Comparison of ENCODE assay signal across 1 cellular context in the genomic region with DNA sequence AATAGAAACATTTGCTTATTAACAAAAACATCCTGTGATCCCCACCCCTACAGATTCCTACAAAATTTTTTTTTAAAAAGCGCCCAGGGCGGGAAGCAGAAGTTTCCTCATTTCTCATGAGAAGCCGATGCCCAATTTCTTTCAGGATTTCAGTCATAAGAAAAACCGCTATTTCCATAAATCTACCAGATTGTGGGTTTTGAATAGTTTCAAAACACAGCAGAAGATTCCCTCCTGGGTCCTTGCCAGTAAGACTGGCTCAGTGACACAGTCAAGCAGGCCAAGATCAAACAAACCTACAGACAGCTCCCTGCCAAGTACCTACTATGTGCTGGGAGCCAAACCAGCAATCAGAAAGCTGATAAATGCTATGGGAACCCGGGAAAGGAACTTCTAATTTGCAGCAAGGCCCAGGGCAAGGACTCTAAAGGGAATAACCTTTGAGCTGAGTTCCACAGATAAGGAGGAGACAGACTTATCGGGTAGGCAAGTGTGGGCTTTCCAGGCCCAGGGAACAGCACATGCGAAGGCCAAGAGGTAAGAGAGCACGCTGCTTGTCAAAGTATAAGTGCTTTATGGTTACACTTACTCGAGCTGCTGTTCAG.
TF ChIP-seq lines count a peak whose summit lies in the region.

No MANE protein-coding gene starts in this region.

TF ChIP-seq in K562, 482 proteins besides CTCF, POLR2A, EP300 and RAD21 (continued from another document and continues in another):
- TF ChIP-seq, protein P1, sequence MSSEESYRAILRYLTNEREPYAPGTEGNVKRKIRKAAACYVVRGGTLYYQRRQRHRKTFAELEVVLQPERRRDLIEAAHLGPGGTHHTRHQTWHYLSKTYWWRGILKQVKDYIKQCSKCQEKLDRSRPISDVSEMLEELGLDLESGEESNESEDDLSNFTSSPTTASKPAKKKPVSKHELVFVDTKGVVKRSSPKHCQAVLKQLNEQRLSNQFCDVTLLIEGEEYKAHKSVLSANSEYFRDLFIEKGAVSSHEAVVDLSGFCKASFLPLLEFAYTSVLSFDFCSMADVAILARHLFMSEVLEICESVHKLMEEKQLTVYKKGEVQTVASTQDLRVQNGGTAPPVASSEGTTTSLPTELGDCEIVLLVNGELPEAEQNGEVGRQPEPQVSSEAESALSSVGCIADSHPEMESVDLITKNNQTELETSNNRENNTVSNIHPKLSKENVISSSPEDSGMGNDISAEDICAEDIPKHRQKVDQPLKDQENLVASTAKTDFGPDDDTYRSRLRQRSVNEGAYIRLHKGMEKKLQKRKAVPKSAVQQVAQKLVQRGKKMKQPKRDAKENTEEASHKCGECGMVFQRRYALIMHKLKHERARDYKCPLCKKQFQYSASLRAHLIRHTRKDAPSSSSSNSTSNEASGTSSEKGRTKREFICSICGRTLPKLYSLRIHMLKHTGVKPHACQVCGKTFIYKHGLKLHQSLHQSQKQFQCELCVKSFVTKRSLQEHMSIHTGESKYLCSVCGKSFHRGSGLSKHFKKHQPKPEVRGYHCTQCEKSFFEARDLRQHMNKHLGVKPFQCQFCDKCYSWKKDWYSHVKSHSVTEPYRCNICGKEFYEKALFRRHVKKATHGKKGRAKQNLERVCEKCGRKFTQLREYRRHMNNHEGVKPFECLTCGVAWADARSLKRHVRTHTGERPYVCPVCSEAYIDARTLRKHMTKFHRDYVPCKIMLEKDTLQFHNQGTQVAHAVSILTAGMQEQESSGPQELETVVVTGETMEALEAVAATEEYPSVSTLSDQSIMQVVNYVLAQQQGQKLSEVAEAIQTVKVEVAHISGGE (CRISPR knock-in tag; IDR thresholded peaks at IDR 0.05), result no peak
- TF ChIP-seq DMBX1 (CRISPR knock-in tag; IDR thresholded peaks at IDR 0.05; ENCODE audit: borderline replicate concordance), result no peak
- no peak for TF ChIP-seq HNRNPL (IDR thresholded peaks at IDR 0.05; ENCODE audit: low read depth, low read length)
- TF ChIP-seq PHB2 (IDR thresholded peaks at IDR 0.05; ENCODE audit: low read depth), result no peak
- TF ChIP-seq CBFA2T3 (IDR thresholded peaks at IDR 0.05), result peak; percentile 80
- TF ChIP-seq TBL1XR1 (IDR thresholded peaks at IDR 0.05; ENCODE audit: low read length in 2 of 2), result no peak
- TF ChIP-seq ZNF324 (CRISPR knock-in tag; IDR thresholded peaks at IDR 0.05), result no peak
- TF ChIP-seq TRIM24 (IDR thresholded peaks at IDR 0.05), result peak in 1 of 2 experiments; percentile 68; a peak in 1 of 4 replicates
- TF ChIP-seq, protein P2, sequence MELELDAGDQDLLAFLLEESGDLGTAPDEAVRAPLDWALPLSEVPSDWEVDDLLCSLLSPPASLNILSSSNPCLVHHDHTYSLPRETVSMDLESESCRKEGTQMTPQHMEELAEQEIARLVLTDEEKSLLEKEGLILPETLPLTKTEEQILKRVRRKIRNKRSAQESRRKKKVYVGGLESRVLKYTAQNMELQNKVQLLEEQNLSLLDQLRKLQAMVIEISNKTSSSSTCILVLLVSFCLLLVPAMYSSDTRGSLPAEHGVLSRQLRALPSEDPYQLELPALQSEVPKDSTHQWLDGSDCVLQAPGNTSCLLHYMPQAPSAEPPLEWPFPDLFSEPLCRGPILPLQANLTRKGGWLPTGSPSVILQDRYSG (tag; conservative IDR thresholded peaks at IDR 0.05; ENCODE audit: low read depth), result no peak
- no peak for TF ChIP-seq HNRNPLL (IDR thresholded peaks at IDR 0.05; ENCODE audit: low read depth, low read length, poor library complexity, severe bottlenecking)
- TF ChIP-seq NFRKB (IDR thresholded peaks at IDR 0.05; ENCODE audit: low read depth), result no peak
- no peak for TF ChIP-seq SOX6 (IDR thresholded peaks at IDR 0.05)
- TF ChIP-seq ESRRA (IDR thresholded peaks at IDR 0.05; ENCODE audit: borderline replicate concordance, low read depth), result no peak
- peak; percentile 81 for TF ChIP-seq RFX1 (IDR thresholded peaks at IDR 0.05)
- TF ChIP-seq, protein P3, sequence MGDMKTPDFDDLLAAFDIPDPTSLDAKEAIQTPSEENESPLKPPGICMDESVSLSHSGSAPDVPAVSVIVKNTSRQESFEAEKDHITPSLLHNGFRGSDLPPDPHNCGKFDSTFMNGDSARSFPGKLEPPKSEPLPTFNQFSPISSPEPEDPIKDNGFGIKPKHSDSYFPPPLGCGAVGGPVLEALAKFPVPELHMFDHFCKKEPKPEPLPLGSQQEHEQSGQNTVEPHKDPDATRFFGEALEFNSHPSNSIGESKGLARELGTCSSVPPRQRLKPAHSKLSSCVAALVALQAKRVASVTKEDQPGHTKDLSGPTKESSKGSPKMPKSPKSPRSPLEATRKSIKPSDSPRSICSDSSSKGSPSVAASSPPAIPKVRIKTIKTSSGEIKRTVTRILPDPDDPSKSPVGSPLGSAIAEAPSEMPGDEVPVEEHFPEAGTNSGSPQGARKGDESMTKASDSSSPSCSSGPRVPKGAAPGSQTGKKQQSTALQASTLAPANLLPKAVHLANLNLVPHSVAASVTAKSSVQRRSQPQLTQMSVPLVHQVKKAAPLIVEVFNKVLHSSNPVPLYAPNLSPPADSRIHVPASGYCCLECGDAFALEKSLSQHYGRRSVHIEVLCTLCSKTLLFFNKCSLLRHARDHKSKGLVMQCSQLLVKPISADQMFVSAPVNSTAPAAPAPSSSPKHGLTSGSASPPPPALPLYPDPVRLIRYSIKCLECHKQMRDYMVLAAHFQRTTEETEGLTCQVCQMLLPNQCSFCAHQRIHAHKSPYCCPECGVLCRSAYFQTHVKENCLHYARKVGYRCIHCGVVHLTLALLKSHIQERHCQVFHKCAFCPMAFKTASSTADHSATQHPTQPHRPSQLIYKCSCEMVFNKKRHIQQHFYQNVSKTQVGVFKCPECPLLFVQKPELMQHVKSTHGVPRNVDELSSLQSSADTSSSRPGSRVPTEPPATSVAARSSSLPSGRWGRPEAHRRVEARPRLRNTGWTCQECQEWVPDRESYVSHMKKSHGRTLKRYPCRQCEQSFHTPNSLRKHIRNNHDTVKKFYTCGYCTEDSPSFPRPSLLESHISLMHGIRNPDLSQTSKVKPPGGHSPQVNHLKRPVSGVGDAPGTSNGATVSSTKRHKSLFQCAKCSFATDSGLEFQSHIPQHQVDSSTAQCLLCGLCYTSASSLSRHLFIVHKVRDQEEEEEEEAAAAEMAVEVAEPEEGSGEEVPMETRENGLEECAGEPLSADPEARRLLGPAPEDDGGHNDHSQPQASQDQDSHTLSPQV (IDR thresholded peaks at IDR 0.05), result no peak
- TF ChIP-seq TCF3 (CRISPR knock-in tag; IDR thresholded peaks at IDR 0.05), result peak; percentile 76
- peak; percentile 59 for TF ChIP-seq CBFA2T2 (conservative IDR thresholded peaks at IDR 0.05)
- no peak for TF ChIP-seq ARID2 (IDR thresholded peaks at IDR 0.05)
- TF ChIP-seq KDM5B (IDR thresholded peaks at IDR 0.05; ENCODE audit: insufficient replicate concordance, low read depth, low read length), result no peak
- TF ChIP-seq KLF1 (tag; IDR thresholded peaks at IDR 0.05), result no peak
- 0 out of 2 replicates have a peak, but pooled peaks have one; percentile 31 for TF ChIP-seq POLR2AphosphoS5 (IDR thresholded peaks at IDR 0.05; ENCODE audit: control insufficient read depth, insufficient read depth, low read depth, low read length)
- TF ChIP-seq NFIC (IDR thresholded peaks at IDR 0.05), result peak; percentile 34
- no peak for TF ChIP-seq MYBL2 (IDR thresholded peaks at IDR 0.05; ENCODE audit: low read depth)
- TF ChIP-seq MYBL2 (CRISPR knock-in tag; IDR thresholded peaks at IDR 0.05; ENCODE audit: borderline replicate concordance), result no peak
- peak; percentile 74 for TF ChIP-seq ARID1B (IDR thresholded peaks at IDR 0.05)
- TF ChIP-seq NFE2 (IDR thresholded peaks at IDR 0.05; ENCODE audit: low read depth), result no peak
- no peak for TF ChIP-seq ZNF699 (CRISPR knock-in tag; IDR thresholded peaks at IDR 0.05; ENCODE audit: insufficient replicate concordance)
- no peak for TF ChIP-seq TGIF2 (CRISPR knock-in tag; IDR thresholded peaks at IDR 0.05)
- no peak for TF ChIP-seq ETV5 (CRISPR knock-in tag; IDR thresholded peaks at IDR 0.05; ENCODE audit: low read depth)
- TF ChIP-seq, protein P4, sequence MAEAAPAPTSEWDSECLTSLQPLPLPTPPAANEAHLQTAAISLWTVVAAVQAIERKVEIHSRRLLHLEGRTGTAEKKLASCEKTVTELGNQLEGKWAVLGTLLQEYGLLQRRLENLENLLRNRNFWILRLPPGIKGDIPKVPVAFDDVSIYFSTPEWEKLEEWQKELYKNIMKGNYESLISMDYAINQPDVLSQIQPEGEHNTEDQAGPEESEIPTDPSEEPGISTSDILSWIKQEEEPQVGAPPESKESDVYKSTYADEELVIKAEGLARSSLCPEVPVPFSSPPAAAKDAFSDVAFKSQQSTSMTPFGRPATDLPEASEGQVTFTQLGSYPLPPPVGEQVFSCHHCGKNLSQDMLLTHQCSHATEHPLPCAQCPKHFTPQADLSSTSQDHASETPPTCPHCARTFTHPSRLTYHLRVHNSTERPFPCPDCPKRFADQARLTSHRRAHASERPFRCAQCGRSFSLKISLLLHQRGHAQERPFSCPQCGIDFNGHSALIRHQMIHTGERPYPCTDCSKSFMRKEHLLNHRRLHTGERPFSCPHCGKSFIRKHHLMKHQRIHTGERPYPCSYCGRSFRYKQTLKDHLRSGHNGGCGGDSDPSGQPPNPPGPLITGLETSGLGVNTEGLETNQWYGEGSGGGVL (CRISPR knock-in tag; IDR thresholded peaks at IDR 0.05), result no peak
- TF ChIP-seq CBX3 (IDR thresholded peaks at IDR 0.05; ENCODE audit: borderline replicate concordance in 1 of 2, low read length in 2 of 2), result peak in 1 of 2 experiments; percentile 47; a peak in 1 of 3 replicates
- TF ChIP-seq MYNN (IDR thresholded peaks at IDR 0.05), result peak; percentile 99
- TF ChIP-seq MYNN (CRISPR knock-in tag; IDR thresholded peaks at IDR 0.05), result peak; percentile 81
- no peak for TF ChIP-seq NR2C2 (CRISPR knock-in tag; IDR thresholded peaks at IDR 0.05)
- TF ChIP-seq NR2C2 (tag; IDR thresholded peaks at IDR 0.05), result no peak
- no peak for TF ChIP-seq GATAD2A (IDR thresholded peaks at IDR 0.05)
- TF ChIP-seq, protein P5, sequence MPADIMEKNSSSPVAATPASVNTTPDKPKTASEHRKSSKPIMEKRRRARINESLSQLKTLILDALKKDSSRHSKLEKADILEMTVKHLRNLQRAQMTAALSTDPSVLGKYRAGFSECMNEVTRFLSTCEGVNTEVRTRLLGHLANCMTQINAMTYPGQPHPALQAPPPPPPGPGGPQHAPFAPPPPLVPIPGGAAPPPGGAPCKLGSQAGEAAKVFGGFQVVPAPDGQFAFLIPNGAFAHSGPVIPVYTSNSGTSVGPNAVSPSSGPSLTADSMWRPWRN (IDR thresholded peaks at IDR 0.05; ENCODE audit: low read depth), result no peak
- TF ChIP-seq MAFF (IDR thresholded peaks at IDR 0.05; ENCODE audit: low read length), result no peak
- TF ChIP-seq NFE2L1 (tag; IDR thresholded peaks at IDR 0.05; ENCODE audit: borderline replicate concordance, low read depth), result no peak
- TF ChIP-seq SMC3 (conservative IDR thresholded peaks at IDR 0.05; ENCODE audit: insufficient read depth, low read depth, low read length), result no peak
- TF ChIP-seq NFIX (CRISPR knock-in tag; IDR thresholded peaks at IDR 0.05; ENCODE audit: low read depth), result no peak
- no peak for TF ChIP-seq NCOA1 (IDR thresholded peaks at IDR 0.05; ENCODE audit: low read depth)
- TF ChIP-seq, protein P6, sequence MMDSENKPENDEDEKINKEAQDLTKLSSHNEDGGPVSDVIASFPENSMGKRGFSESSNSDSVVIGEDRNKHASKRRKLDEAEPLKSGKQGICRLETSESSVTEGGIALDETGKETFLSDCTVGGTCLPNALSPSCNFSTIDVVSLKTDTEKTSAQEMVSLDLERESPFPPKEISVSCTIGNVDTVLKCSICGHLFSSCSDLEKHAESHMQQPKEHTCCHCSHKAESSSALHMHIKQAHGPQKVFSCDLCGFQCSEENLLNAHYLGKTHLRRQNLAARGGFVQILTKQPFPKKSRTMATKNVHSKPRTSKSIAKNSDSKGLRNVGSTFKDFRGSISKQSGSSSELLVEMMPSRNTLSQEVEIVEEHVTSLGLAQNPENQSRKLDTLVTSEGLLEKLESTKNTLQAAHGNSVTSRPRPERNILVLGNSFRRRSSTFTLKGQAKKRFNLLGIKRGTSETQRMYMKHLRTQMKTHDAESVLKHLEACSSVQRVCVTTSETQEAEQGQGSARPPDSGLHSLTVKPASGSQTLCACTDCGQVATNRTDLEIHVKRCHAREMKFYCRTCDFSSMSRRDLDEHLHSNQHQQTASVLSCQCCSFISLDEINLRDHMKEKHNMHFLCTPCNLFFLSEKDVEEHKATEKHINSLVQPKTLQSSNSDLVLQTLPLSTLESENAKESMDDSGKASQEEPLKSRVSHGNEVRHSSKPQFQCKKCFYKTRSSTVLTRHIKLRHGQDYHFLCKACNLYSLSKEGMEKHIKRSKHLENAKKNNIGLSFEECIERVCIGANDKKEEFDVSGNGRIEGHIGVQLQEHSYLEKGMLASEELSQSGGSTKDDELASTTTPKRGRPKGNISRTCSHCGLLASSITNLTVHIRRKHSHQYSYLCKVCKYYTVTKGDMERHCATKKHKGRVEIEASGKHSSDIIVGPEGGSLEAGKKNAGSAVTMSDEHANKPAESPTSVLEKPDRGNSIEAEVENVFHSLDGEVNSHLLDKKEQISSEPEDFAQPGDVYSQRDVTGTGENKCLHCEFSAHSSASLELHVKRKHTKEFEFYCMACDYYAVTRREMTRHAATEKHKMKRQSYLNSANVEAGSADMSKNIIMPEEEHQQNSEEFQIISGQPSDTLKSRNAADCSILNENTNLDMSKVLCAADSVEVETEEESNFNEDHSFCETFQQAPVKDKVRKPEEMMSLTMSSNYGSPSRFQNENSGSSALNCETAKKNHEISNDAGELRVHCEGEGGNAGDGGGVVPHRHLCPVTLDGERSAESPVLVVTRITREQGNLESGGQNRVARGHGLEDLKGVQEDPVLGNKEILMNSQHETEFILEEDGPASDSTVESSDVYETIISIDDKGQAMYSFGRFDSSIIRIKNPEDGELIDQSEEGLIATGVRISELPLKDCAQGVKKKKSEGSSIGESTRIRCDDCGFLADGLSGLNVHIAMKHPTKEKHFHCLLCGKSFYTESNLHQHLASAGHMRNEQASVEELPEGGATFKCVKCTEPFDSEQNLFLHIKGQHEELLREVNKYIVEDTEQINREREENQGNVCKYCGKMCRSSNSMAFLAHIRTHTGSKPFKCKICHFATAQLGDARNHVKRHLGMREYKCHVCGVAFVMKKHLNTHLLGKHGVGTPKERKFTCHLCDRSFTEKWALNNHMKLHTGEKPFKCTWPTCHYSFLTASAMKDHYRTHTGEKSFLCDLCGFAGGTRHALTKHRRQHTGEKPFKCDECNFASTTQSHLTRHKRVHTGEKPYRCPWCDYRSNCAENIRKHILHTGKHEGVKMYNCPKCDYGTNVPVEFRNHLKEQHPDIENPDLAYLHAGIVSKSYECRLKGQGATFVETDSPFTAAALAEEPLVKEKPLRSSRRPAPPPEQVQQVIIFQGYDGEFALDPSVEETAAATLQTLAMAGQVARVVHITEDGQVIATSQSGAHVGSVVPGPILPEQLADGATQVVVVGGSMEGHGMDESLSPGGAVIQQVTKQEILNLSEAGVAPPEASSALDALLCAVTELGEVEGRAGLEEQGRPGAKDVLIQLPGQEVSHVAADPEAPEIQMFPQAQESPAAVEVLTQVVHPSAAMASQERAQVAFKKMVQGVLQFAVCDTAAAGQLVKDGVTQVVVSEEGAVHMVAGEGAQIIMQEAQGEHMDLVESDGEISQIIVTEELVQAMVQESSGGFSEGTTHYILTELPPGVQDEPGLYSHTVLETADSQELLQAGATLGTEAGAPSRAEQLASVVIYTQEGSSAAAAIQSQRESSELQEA (IDR thresholded peaks at IDR 0.05; ENCODE audit: low read depth), result no peak
- no peak for TF ChIP-seq HMG20B (CRISPR knock-in tag; IDR thresholded peaks at IDR 0.05)
- no peak for TF ChIP-seq GTF2E2 (tag; IDR thresholded peaks at IDR 0.05)
- no peak for TF ChIP-seq CHD1 (IDR thresholded peaks at IDR 0.05; ENCODE audit: low read length)
